In genomic region chr7:100515072-100515532, GRCh38 we compare ENCODE assay signal across 7 cellular contexts. TPM values are rescaled to one million over a fixed set of nuclear protein-coding genes. Genes with fewer than 3 reads are reported as not detected.
DNase-seq lines count a peak whose midpoint lies in the region; TF ChIP-seq lines count a peak whose summit lies in the region.
"Had no signal": no experiment of that assay in that cellular context is flagged by ENCODE, and none has a peak within 500 bp of the region (broad histone marks: within the 10 kb centered on the region; RNA-seq: fewer than 3 reads in every experiment).

No MANE protein-coding gene starts in this region.

- no peak overlapping the region for H3K4me3 ChIP-seq in brain microvascular endothelial cell (ENCODE audit: low read depth, low read length)

- H3K27ac ChIP-seq in brain microvascular endothelial cell = no peak overlapping the region

- DNase-seq in HS-5 (ENCODE audit: low read depth) = peak; percentile 72
- DNase-seq in brain microvascular endothelial cell = peak; percentile 17
- DNase-seq in renal cortical epithelial cell (ENCODE audit: low read depth) = peak; percentile 64
- no peak for DNase-seq in MV-4-11 (lab: John Stamatoyannopoulos, UW)
- DNase-seq in stimulated activated CD4-positive, alpha-beta T cell treated with anti-CD3 and anti-CD28 coated beads, Interleukin-1b, Interleukin-23, amount 100 ng/mL, for 48 hours = no peak
- DNase-seq: activated T-cell treated with anti-CD3 and anti-CD28 coated beads for 4 hours, SHP77 had no signal

- in situ Hi-C loops in brain microvascular endothelial cell (cut with HindIII; ENCODE audit: low pct_ligation_motif_present, low sequenced_read_pairs) = no loop called here

- no peak for TF ChIP-seq CTCF in brain microvascular endothelial cell (IDR thresholded peaks at IDR 0.05; ENCODE audit: low read depth, low read length, missing control alignments)

- H3K27me3 ChIP-seq in brain microvascular endothelial cell (replicated peaks) = no peaks in the 10 kb centered on the region

- H3K36me3 ChIP-seq in brain microvascular endothelial cell (replicated peaks) = no peaks in the 10 kb centered on the region

RNA-seq across cellular contexts. Expression of gene AGFG2, which starts 23.9 kb away (rescaled TPM):
- 4.2 and 8.2 TPM in 2 replicates for total RNA-seq in renal cortical epithelial cell

RNA-seq across cellular contexts. Expression of gene NYAP1, which starts 31.4 kb away (rescaled TPM):
- total RNA-seq in renal cortical epithelial cell = 0.20 TPM in 1 of 2 replicates, not detected in the other

RNA-seq across cellular contexts. Expression of gene TSC22D4, which starts 36.1 kb away (rescaled TPM):
- 14.6 and 25.2 TPM in 2 replicates for total RNA-seq in renal cortical epithelial cell

RNA-seq across cellular contexts. Expression of gene SPACDR, which starts 51.0 kb away (rescaled TPM):
- total RNA-seq in renal cortical epithelial cell = not detected in 2 replicates

RNA-seq across cellular contexts. Expression of gene SAP25, which starts 58.6 kb away (rescaled TPM):
- not detected in 2 replicates for total RNA-seq in renal cortical epithelial cell

Comparison
In these comparisons a context has a peak if more than half of its experiments do, and no peak if none do; other contexts are left out.
1. DNase-seq: peak in HS-5 (single experiment), brain microvascular endothelial cell (single experiment) and renal cortical epithelial cell (single experiment); none in MV-4-11 (single experiment) and stimulated activated CD4-positive, alpha-beta T cell treated with anti-CD3 and anti-CD28 coated beads, Interleukin-1b, Interleukin-23, amount 100 ng/mL, for 48 hours (single experiment).